Comparison of ENCODE assay signal across 18 cellular contexts in genomic region chr3:187920871-187921270, GRCh38.
DNase-seq lines count a peak whose midpoint lies in the region; ATAC-seq, FAIRE-seq and TF ChIP-seq lines count a peak whose summit lies in the region.
"Had no signal": no experiment of that assay in that cellular context is flagged by ENCODE, and none has a peak within 500 bp of the region (broad histone marks: within the 10 kb centered on the region; RNA-seq: fewer than 3 reads in every experiment).

No MANE protein-coding gene starts in this region.

- no peak overlapping the region for H3K4me3 ChIP-seq in Karpas-422 (ENCODE audit: low read length)
- no peak overlapping the region for H3K4me3 ChIP-seq in H1 (ENCODE audit: extremely low read depth in 1 of 4, insufficient read depth in 2 of 4, low read depth in 3 of 4, low read length in 4 of 4)
- H3K4me3 ChIP-seq in rectal smooth muscle tissue (ENCODE audit: low read length): no peak overlapping the region
- H3K4me3 ChIP-seq: GM12878 had no signal

- H3K4me3 Mint-ChIP-seq in activated naive CD4-positive, alpha-beta T cell treated with anti-CD3 and anti-CD28 coated beads for 36 hours: no peak overlapping the region
- H3K4me3 Mint-ChIP-seq: memory B cell had no signal

- 93% methylated on average over 6 of the region's 6 CpGs; no CpG with 5 or more reads in 1 of the 2 experiments for WGBS in H1 (ENCODE audit: extremely low coverage in 1 of 2, insufficient coverage in 1 of 2, insufficient read length in 1 of 2, insufficient replicate concordance in 2 of 2, low coverage in 1 of 2, low lambda C conversion rate in 2 of 2, missing lambda C conversion rate in 1 of 2), 2 experiments

- H3K9me2 ChIP-seq in Karpas-422 (replicated peaks; ENCODE audit: insufficient read depth, low read length): no peaks in the 10 kb centered on the region

- no peak overlapping the region for H4K91ac ChIP-seq in H1 (replicated peaks; ENCODE audit: insufficient read length, low read length)

- H3K18ac ChIP-seq in H1 (ENCODE audit: extremely low read depth, low read length): no peak overlapping the region; the same call in 1 of the 2 replicates

- no peak for TF ChIP-seq EP300 in H1 (IDR thresholded peaks at IDR 0.05; ENCODE audit: borderline replicate concordance in 1 of 2, low read depth in 2 of 2, low read length in 2 of 2)

- H3K23me2 ChIP-seq in H1 (ENCODE audit: low read depth, low read length): no peaks in the 10 kb centered on the region

- peak overlapping the region; percentile 42; the same call in 1 of the 2 replicates for H2BK12ac ChIP-seq in H1 (ENCODE audit: low read depth, low read length)

- no peak overlapping the region for H3K56ac ChIP-seq in H1 (replicated peaks; ENCODE audit: insufficient read length, low read depth, low read length)

- peak overlapping the region; percentile 27 for H3K27ac Mint-ChIP-seq in activated naive CD4-positive, alpha-beta T cell treated with anti-CD3 and anti-CD28 coated beads for 36 hours
- H3K27ac Mint-ChIP-seq: memory B cell had no signal

- no peak overlapping the region for H3K14ac ChIP-seq in H1 (ENCODE audit: insufficient read length)

- FAIRE-seq in H1 (lab: Jason Lieb, UNC): no peak
- FAIRE-seq: endothelial cell of umbilical vein, GM12878, HepG2 had no signal

- H3K79me2 ChIP-seq in Karpas-422 (ENCODE audit: low read length) (no peaks in the 10 kb centered on the region), H1 (ENCODE audit: control insufficient read depth in 1 of 2, insufficient read depth in 2 of 2, low read length in 2 of 2) (no peaks in the 10 kb centered on the region)
- H3K79me2 ChIP-seq: parathyroid adenoma had no signal

- H3K27me3 ChIP-seq in Karpas-422 (ENCODE audit: low read length) (no peaks in the 10 kb centered on the region), H1 (replicated peaks in 1 of 4; ENCODE audit: control insufficient read depth in 3 of 4, extremely low read depth in 1 of 4, insufficient read depth in 3 of 4, low read length in 3 of 4) (no peaks in the 10 kb centered on the region; a peak in 1 of 7 replicates), rectal smooth muscle tissue (ENCODE audit: control insufficient read depth, insufficient read depth, low read length) (no peaks in the 10 kb centered on the region)

- CTCF ChIA-PET in activated naive CD4-positive, alpha-beta T cell treated with anti-CD3 and anti-CD28 coated beads for 36 hours (lab: Charles Lee): interaction anchor here (0.6 kb wide), 1 partner anchor 55 kb away, joined by 3 read pairs; no protein-coding TSS in a partner anchor
- CTCF ChIA-PET in H1 (lab: Charles Lee; ENCODE audit: partially characterized antibody): no interaction called here

- H4K5ac ChIP-seq in H1 (ENCODE audit: insufficient read length, low read depth, low read length): no peak overlapping the region

- H3K27ac ChIP-seq in Karpas-422 (ENCODE audit: low read length) (peak overlapping the region; percentile 97), H1 (ENCODE audit: low read depth, low read length) (no peak overlapping the region), rectal smooth muscle tissue (ENCODE audit: low read depth, low read length) (peak overlapping the region; percentile 17)
- H3K27ac ChIP-seq: parathyroid adenoma had no signal

- H4K20me1 ChIP-seq in Karpas-422 (ENCODE audit: insufficient read depth, low read depth, low read length) (no peaks in the 10 kb centered on the region), H1 (replicated peaks in 1 of 2; ENCODE audit: control insufficient read depth in 1 of 2, insufficient read depth in 2 of 2, low read length in 2 of 2) (no peaks in the 10 kb centered on the region)

- H3K23ac ChIP-seq in H1 (ENCODE audit: insufficient read length): no peak overlapping the region

- no peak overlapping the region for H3K4ac ChIP-seq in H1 (replicated peaks; ENCODE audit: insufficient read length, low read depth, low read length)

- H2BK120ac ChIP-seq in H1 (replicated peaks; ENCODE audit: low read depth, low read length): no peak overlapping the region

- no peaks in the 10 kb centered on the region for H3K79me1 ChIP-seq in H1 (ENCODE audit: low read depth, low read length)

- H2BK5ac ChIP-seq in H1 (ENCODE audit: low read depth, low read length): no peak overlapping the region

- H4K8ac ChIP-seq in H1 (ENCODE audit: extremely low read depth, insufficient read depth, low read length): no peak overlapping the region

- H2AK5ac ChIP-seq in H1 (ENCODE audit: low read depth, low read length): no peak overlapping the region

- H3K9ac ChIP-seq in Karpas-422 (ENCODE audit: low read length) (peak overlapping the region; percentile 68), H1 (replicated peaks in 1 of 4; ENCODE audit: extremely low read depth in 1 of 4, low read depth in 3 of 4, low read length in 3 of 4) (no peak overlapping the region), rectal smooth muscle tissue (ENCODE audit: low read length) (no peak overlapping the region)
- H3K9ac ChIP-seq: parathyroid adenoma had no signal

- no peak for TF ChIP-seq CTCF in H1 (IDR thresholded peaks at IDR 0.05; ENCODE audit: control extremely low read depth in 1 of 3, insufficient read depth in 1 of 3, low read depth in 1 of 3, low read length in 3 of 3)

- no peak overlapping the region for H2AFZ ChIP-seq in Karpas-422 (ENCODE audit: low read length)
- no peak overlapping the region for H2AFZ ChIP-seq in H1 (ENCODE audit: low read length)
- H2AFZ ChIP-seq: parathyroid adenoma had no signal

- no peak for DNase-seq in activated naive CD4-positive, alpha-beta T cell treated with anti-CD3 and anti-CD28 coated beads for 36 hours
- no peak for DNase-seq in activated naive CD4-positive, alpha-beta T cell treated with anti-CD3 and anti-CD28 coated beads, Interleukin-2, amount 50 U/mL, for 16 hours
- DNase-seq in Karpas-422 (peak; percentile 62), H1 (ENCODE audit: low read depth in 1 of 2, low spot score in 2 of 2) (no peak), HT-29 (ENCODE audit: low spot score) (no peak), kidney glomerular epithelial cell (lab: John Stamatoyannopoulos, UW) (no peak)
- DNase-seq: central memory CD4-positive, alpha-beta T cell; DMS153; NCI-H1105 treated with DMSO at 0.1 percent for 48 hours; NCI-H2227 treated with DMSO at 0.1 percent for 48 hours; trophoblast cell had no signal

- peaks cover 8% of the 10 kb centered on the region for H3K9me3 Mint-ChIP-seq in activated naive CD4-positive, alpha-beta T cell treated with anti-CD3 and anti-CD28 coated beads for 36 hours

- ATAC-seq in GM21576 (IDR thresholded peaks at IDR 0.05; ENCODE audit: unreplicated experiment): no peak
- ATAC-seq: GM12878, HepG2 had no signal

- POLR2A ChIA-PET in H1 (lab: Charles Lee; ENCODE audit: partially characterized antibody): no interaction called here

- no peak overlapping the region; the same call in 1 of the 2 replicates for H2BK15ac ChIP-seq in H1 (ENCODE audit: low read length)

- H3K4me1 ChIP-seq in Karpas-422 (ENCODE audit: low read length) (peaks cover 86% of the 10 kb centered on the region), H1 (replicated peaks in 1 of 4; ENCODE audit: control insufficient read depth in 3 of 4, insufficient read depth in 4 of 4, low read length in 3 of 4) (peaks cover 2 to 20% (median 10%) of the 10 kb centered on the region in 4 experiments; a peak in 6 of 7 replicates), rectal smooth muscle tissue (ENCODE audit: control insufficient read depth, insufficient read depth, low read length) (peaks cover 8% of the 10 kb centered on the region)
- H3K4me1 ChIP-seq: parathyroid adenoma had no signal

- H2BK20ac ChIP-seq in H1 (ENCODE audit: low read length): no peak overlapping the region

- H3K36me3 ChIP-seq in Karpas-422 (ENCODE audit: insufficient read depth, low read length): peaks cover 8% of the 10 kb centered on the region; the same call in 1 of the 2 replicates
- no peaks in the 10 kb centered on the region; a peak in 1 of 8 replicates for H3K36me3 ChIP-seq in H1 (ENCODE audit: control insufficient read depth in 2 of 4, insufficient read depth in 4 of 4, low read length in 3 of 4)
- H3K36me3 ChIP-seq in rectal smooth muscle tissue (ENCODE audit: control insufficient read depth, insufficient read depth, low read length): no peaks in the 10 kb centered on the region

- no peaks in the 10 kb centered on the region for H3K27me3 Mint-ChIP-seq in activated naive CD4-positive, alpha-beta T cell treated with anti-CD3 and anti-CD28 coated beads for 36 hours (ENCODE audit: low read depth)

- peaks cover 87% of the 10 kb centered on the region for H3K4me1 Mint-ChIP-seq in activated naive CD4-positive, alpha-beta T cell treated with anti-CD3 and anti-CD28 coated beads for 36 hours (ENCODE audit: low read depth)

- peak overlapping the region; percentile 55 for H3K4me2 ChIP-seq in Karpas-422 (ENCODE audit: low read depth, low read length, poor library complexity, severe bottlenecking)
- H3K4me2 ChIP-seq in H1 (ENCODE audit: insufficient read depth in 1 of 2, low read depth in 2 of 2, low read length in 2 of 2): no peak overlapping the region

- H3K36me3 Mint-ChIP-seq in activated naive CD4-positive, alpha-beta T cell treated with anti-CD3 and anti-CD28 coated beads for 36 hours (ENCODE audit: low read depth): peaks cover 2% of the 10 kb centered on the region

- no peak for TF ChIP-seq POLR2A in H1 (IDR thresholded peaks at IDR 0.05; ENCODE audit: control extremely low read depth in 1 of 2, low read depth in 2 of 2, low read length in 2 of 2)

- intact Hi-C loops in activated naive CD4-positive, alpha-beta T cell treated with anti-CD3 and anti-CD28 coated beads for 36 hours (cut with micrococcal nuclease): no loop called here

- H3K9me3 ChIP-seq in Karpas-422 (ENCODE audit: low read length): peaks cover 7% of the 10 kb centered on the region; the same call in 1 of the 2 replicates
- H3K9me3 ChIP-seq in H1 (ENCODE audit: insufficient read depth in 2 of 2, low read depth in 1 of 2, low read length in 1 of 2): peaks cover 7 to 11% of the 10 kb centered on the region in 2 experiments; a peak in 2 of 4 replicates

- TF ChIP-seq RAD21 in H1 (IDR thresholded peaks at IDR 0.05 in 1 of 2, conservative IDR thresholded peaks at IDR 0.05 in 1 of 2; ENCODE audit: low read depth in 2 of 2, low read length in 2 of 2): no peak

TF ChIP-seq in H1, 55 proteins besides CTCF, POLR2A, EP300 and RAD21 (continues in another document):
- TF ChIP-seq GABPA (IDR thresholded peaks at IDR 0.05; ENCODE audit: borderline replicate concordance, insufficient read depth, low read length): no peak
- TF ChIP-seq POLR2AphosphoS5 (IDR thresholded peaks at IDR 0.05; ENCODE audit: low read depth, low read length): no peak
- TF ChIP-seq CHD1 (IDR thresholded peaks at IDR 0.05; ENCODE audit: low read depth, low read length): no peak
- TF ChIP-seq SP2 (IDR thresholded peaks at IDR 0.05; ENCODE audit: low read length): no peak
- TF ChIP-seq RXRA (IDR thresholded peaks at IDR 0.05; ENCODE audit: insufficient read depth, low read depth, low read length): no peak
- TF ChIP-seq RNF2 (IDR thresholded peaks at IDR 0.05; ENCODE audit: borderline replicate concordance, low read depth, low read length, missing control alignments, poor library complexity, severe bottlenecking): no peak
- TF ChIP-seq KDM5A (IDR thresholded peaks at IDR 0.05; ENCODE audit: low read length): no peak
- no peak for TF ChIP-seq TAF7 (optimal IDR thresholded peaks at IDR 0.05; ENCODE audit: borderline replicate concordance, low read depth, low read length)
